Comparison of ENCODE assay signal across 23 cellular contexts in genomic region chr11:46327829-46328228, GRCh38. TPM values are rescaled to one million over a fixed set of nuclear protein-coding genes. Genes with fewer than 3 reads are reported as not detected.
DNase-seq lines count a peak whose midpoint lies in the region; ATAC-seq and TF ChIP-seq lines count a peak whose summit lies in the region.
"Had no signal": no experiment of that assay in that cellular context is flagged by ENCODE, and none has a peak within 500 bp of the region (broad histone marks: within the 10 kb centered on the region; RNA-seq: fewer than 3 reads in every experiment).

No MANE protein-coding gene starts in this region.

- H3K4me2 ChIP-seq in GM23248 (ENCODE audit: unreplicated experiment) (no peak overlapping the region), neural progenitor cell (no peak overlapping the region), OCI-LY7 (ENCODE audit: low read length) (no peak overlapping the region)
- H3K4me2 ChIP-seq: GM23338 had no signal

- H3K36me3 Mint-ChIP-seq in brain: no peaks in the 10 kb centered on the region
- no peaks in the 10 kb centered on the region for H3K36me3 Mint-ChIP-seq in neural progenitor cell
- no peaks in the 10 kb centered on the region for H3K36me3 Mint-ChIP-seq in Calu3 (ENCODE audit: insufficient read depth, unreplicated experiment)

- 69 to 78% methylated on average over 8 of the region's 8 CpGs for WGBS in GM23248 (ENCODE audit: low coverage in 1 of 2, low lambda C conversion rate in 2 of 2, missing lambda C conversion rate in 2 of 2), 2 experiments

- H3K4me1 Mint-ChIP-seq in brain (peaks cover 46% of the 10 kb centered on the region), neural progenitor cell (peaks cover 42% of the 10 kb centered on the region), Calu3 (ENCODE audit: low read depth, unreplicated experiment) (peaks cover 8% of the 10 kb centered on the region)

- H3K27me3 ChIP-seq in GM23248 (replicated peaks; ENCODE audit: insufficient read depth) (peaks cover 14% of the 10 kb centered on the region; the same call in 1 of the 2 replicates), neural progenitor cell (peaks cover 17% of the 10 kb centered on the region)

- H3K4me1 ChIP-seq in GM23248 (ENCODE audit: insufficient read depth) (no peaks in the 10 kb centered on the region), neural progenitor cell (peaks cover 33% of the 10 kb centered on the region), OCI-LY7 (ENCODE audit: insufficient read depth, low read length, poor library complexity, severe bottlenecking) (peaks cover 3% of the 10 kb centered on the region)
- H3K4me1 ChIP-seq: Caco-2 had no signal

- H3K27ac Mint-ChIP-seq in brain (peak overlapping the region in 4 of 5 experiments; percentile 20 to 45 (median 26)), neural progenitor cell (no peak overlapping the region), Calu3 (ENCODE audit: unreplicated experiment) (no peak overlapping the region)
- H3K27ac Mint-ChIP-seq: GM23338 had no signal

- H3K9me3 ChIP-seq in GM23248 (ENCODE audit: low read depth) (no peaks in the 10 kb centered on the region), neural progenitor cell (ENCODE audit: low read depth) (no peaks in the 10 kb centered on the region), OCI-LY7 (ENCODE audit: low read length) (no peaks in the 10 kb centered on the region)
- H3K9me3 ChIP-seq: Caco-2 had no signal

- intact Hi-C loops in Calu3 (cut with micrococcal nuclease; ENCODE audit: unreplicated experiment) (no loop called here), OCI-LY7 (cut with micrococcal nuclease; ENCODE audit: unreplicated experiment) (no loop called here)

- H3K27ac ChIP-seq in GM23248: no peak overlapping the region
- no peak overlapping the region for H3K27ac ChIP-seq in neural progenitor cell
- H3K27ac ChIP-seq in OCI-LY7 (ENCODE audit: low read depth, low read length, poor library complexity, severe bottlenecking): no peak overlapping the region
- H3K27ac ChIP-seq: 22Rv1, C4-2B had no signal

- H3K9me3 Mint-ChIP-seq in brain (peaks cover 0 to 5% (median 0%) of the 10 kb centered on the region in 5 experiments), neural progenitor cell (no peaks in the 10 kb centered on the region), Calu3 (ENCODE audit: low read depth, unreplicated experiment) (no peaks in the 10 kb centered on the region)
- H3K9me3 Mint-ChIP-seq: GM23338 had no signal

- no peak overlapping the region for H3K4me3 ChIP-seq in GM23248
- no peak overlapping the region for H3K4me3 ChIP-seq in neural progenitor cell
- H3K4me3 ChIP-seq in OCI-LY7 (ENCODE audit: low read depth, low read length, poor library complexity, severe bottlenecking): no peak overlapping the region
- H3K4me3 ChIP-seq: GM12878, GM23338 had no signal

- in situ Hi-C loops in GM23248 (cut with MboI): no loop called here

- BruUV-seq in Calu3 (replicated peaks; lab: Mats Ljungman, UMichigan): no TSS peak
- BruUV-seq in OCI-LY7 (replicated peaks; lab: Mats Ljungman, UMichigan): no TSS peak

- TF ChIP-seq CTCF in brain (conservative IDR thresholded peaks at IDR 0.05) (no peak), neural progenitor cell (IDR thresholded peaks at IDR 0.05) (no peak), Calu3 (IDR thresholded peaks at IDR 0.05; ENCODE audit: unreplicated experiment) (no peak), OCI-LY7 (conservative IDR thresholded peaks at IDR 0.05; ENCODE audit: low read length) (no peak)

- no peak overlapping the region for H2AFZ ChIP-seq in GM23248
- no peak overlapping the region for H2AFZ ChIP-seq in neural progenitor cell (replicated peaks)
- no peak overlapping the region for H2AFZ ChIP-seq in OCI-LY7 (ENCODE audit: low read length)
- H2AFZ ChIP-seq: GM23338 had no signal

- H3K4me3 Mint-ChIP-seq in brain: no peak overlapping the region
- peak overlapping the region; percentile 26 for H3K4me3 Mint-ChIP-seq in neural progenitor cell
- no peak overlapping the region for H3K4me3 Mint-ChIP-seq in Calu3 (ENCODE audit: low read depth, unreplicated experiment)
- H3K4me3 Mint-ChIP-seq: GM23338 had no signal

- H3K79me2 ChIP-seq in GM23248 (ENCODE audit: insufficient read depth) (no peaks in the 10 kb centered on the region), neural progenitor cell (ENCODE audit: low read depth) (no peaks in the 10 kb centered on the region), OCI-LY7 (ENCODE audit: insufficient read depth, low read depth, low read length) (no peaks in the 10 kb centered on the region)

- H4K20me1 ChIP-seq in GM23248 (ENCODE audit: insufficient read depth): no peaks in the 10 kb centered on the region
- H4K20me1 ChIP-seq in neural progenitor cell (ENCODE audit: low read depth): no peaks in the 10 kb centered on the region
- H4K20me1 ChIP-seq in OCI-LY7 (ENCODE audit: insufficient read depth, low read length): no peaks in the 10 kb centered on the region

- CTCF ChIA-PET in Calu3 (lab: Charles Lee): interaction anchor here (1.3 kb wide), 1 partner anchor 12 kb away, joined by 4 read pairs; no protein-coding TSS in a partner anchor
- CTCF ChIA-PET in OCI-LY7 (lab: Charles Lee; ENCODE audit: unreplicated experiment): no interaction called here

- no peaks in the 10 kb centered on the region for H3K9me2 ChIP-seq in GM23248 (ENCODE audit: insufficient read depth)
- H3K9me2 ChIP-seq in OCI-LY7 (ENCODE audit: insufficient read depth, low read length): no peaks in the 10 kb centered on the region

- POLR2A ChIA-PET in OCI-LY7 (lab: Charles Lee): interaction anchor here (0.6 to 1.7 kb wide), 5 partner anchors 9 to 1023 kb away, joined by 3 to 6 read pairs (median 3); no protein-coding TSS in a partner anchor

- H3K36me3 ChIP-seq in GM23248 (ENCODE audit: low read depth): no peaks in the 10 kb centered on the region
- no peaks in the 10 kb centered on the region for H3K36me3 ChIP-seq in neural progenitor cell
- no peaks in the 10 kb centered on the region for H3K36me3 ChIP-seq in OCI-LY7 (ENCODE audit: insufficient read depth, low read length)

- no peak for ATAC-seq in HG03159 (IDR thresholded peaks at IDR 0.05; ENCODE audit: unreplicated experiment)
- ATAC-seq: GM12878, GM23338, SK-N-SH treated with all-trans-retinoic acid at 6 μM for 48 hours had no signal

- H3K9ac ChIP-seq in GM23248: no peak overlapping the region
- no peak overlapping the region for H3K9ac ChIP-seq in neural progenitor cell

- peak; percentile 13 for DNase-seq in NCI-H2029 (lab: John Stamatoyannopoulos, UW)
- no peak for DNase-seq in NCI-H2029 treated with DMSO at 0.1 percent for 48 hours (lab: John Stamatoyannopoulos, UW)
- peak; percentile 23 for DNase-seq in GM23248
- no peak for DNase-seq in neural progenitor cell (ENCODE audit: low spot score)
- no peak for DNase-seq in Calu3
- DNase-seq in OCI-LY7 (ENCODE audit: low spot score): no peak
- DNase-seq: AML-193, Caco-2, DMS153, GF-D8, HCEC 1CT, NCI-H1105, NCI-H1694, NCI-H446 treated with DMSO at 0.1 percent for 48 hours, OCI-M1, T-helper 1 cell had no signal

- H3K27me3 Mint-ChIP-seq in brain (peaks cover 56% of the 10 kb centered on the region), neural progenitor cell (ENCODE audit: insufficient read depth, low read depth) (peaks cover 12% of the 10 kb centered on the region), Calu3 (ENCODE audit: unreplicated experiment) (peaks cover 74% of the 10 kb centered on the region)

- H3F3A ChIP-seq in GM23248 (ENCODE audit: insufficient read depth) (peaks cover 15% of the 10 kb centered on the region), neural progenitor cell (ENCODE audit: low read depth) (peaks cover 33% of the 10 kb centered on the region)

RNA-seq across cellular contexts. Expression of gene DGKZ, which starts 19.4 kb away (rescaled TPM):
- 50.7 and 62.7 TPM in 2 replicates for total RNA-seq in GM23248 (2014; rRNA removed; shearing (Covaris generic))
- 21.4 and 23.9 TPM in 2 replicates for polyA plus RNA-seq in GM23248 (2016; fragmentation: Nextera tagmentation; extraction: Ambion mirVana)
- 98.9 TPM for polyA plus RNA-seq in brain (ENCODE audit: insufficient read depth, low read depth, low replicate concordance)
- 12.5 and 55.5 TPM in 2 replicates for total RNA-seq in neural progenitor cell (ENCODE audit: low replicate concordance)
- total RNA-seq in Calu3 (2022): 38.0 and 40.2 TPM in 2 replicates
- total RNA-seq in OCI-LY7 (2014; rRNA removed; shearing (Covaris generic)): 110 and 134 TPM in 2 replicates
- total RNA-seq in OCI-LY7 (2022): 141 and 163 TPM in 2 replicates

RNA-seq across cellular contexts. Expression of gene CREB3L1, which starts 50.4 kb away (rescaled TPM):
- total RNA-seq in GM23248 (2014; rRNA removed; shearing (Covaris generic)): 29.6 and 37.7 TPM in 2 replicates
- polyA plus RNA-seq in GM23248 (2016; fragmentation: Nextera tagmentation; extraction: Ambion mirVana): 146 and 151 TPM in 2 replicates
- 3.3 TPM for polyA plus RNA-seq in brain (ENCODE audit: insufficient read depth, low read depth, low replicate concordance)
- total RNA-seq in neural progenitor cell (ENCODE audit: low replicate concordance): 0.43 and 1.7 TPM in 2 replicates
- total RNA-seq in Calu3 (2022): 0.61 TPM in 1 of 2 replicates, not detected in the other
- total RNA-seq in OCI-LY7 (2014; rRNA removed; shearing (Covaris generic)): not detected in 2 replicates
- 0.15 and 0.17 TPM in 2 replicates for total RNA-seq in OCI-LY7 (2022)

RNA-seq across cellular contexts. Expression of gene MDK, which starts 53.6 kb away (rescaled TPM):
- 2.7 and 10.7 TPM in 2 replicates for total RNA-seq in GM23248 (2014; rRNA removed; shearing (Covaris generic))
- polyA plus RNA-seq in GM23248 (2016; fragmentation: Nextera tagmentation; extraction: Ambion mirVana) (31.5 and 34.5 TPM in 2 replicates), brain (ENCODE audit: insufficient read depth, low read depth, low replicate concordance) (391 TPM)
- total RNA-seq in neural progenitor cell (ENCODE audit: low replicate concordance) (600 and 1,035 TPM in 2 replicates), Calu3 (2022) (74.9 and 139 TPM in 2 replicates), OCI-LY7 (2022) (5.4 and 6.2 TPM in 2 replicates)
- 4.1 and 5.1 TPM in 2 replicates for total RNA-seq in OCI-LY7 (2014; rRNA removed; shearing (Covaris generic))

Comparison
In these comparisons a context has a peak if more than half of its experiments do, and no peak if none do; other contexts are left out.
1. DNase-seq: peak in NCI-H2029 (single experiment) and GM23248 (single experiment); none in NCI-H2029 treated with DMSO at 0.1 percent for 48 hours (single experiment), neural progenitor cell (single experiment), Calu3 (single experiment) and OCI-LY7 (single experiment).
2. H3K27ac Mint-ChIP-seq: peak in brain (4 of 5); none in neural progenitor cell (single experiment) and Calu3 (single experiment).
3. RNA of gene CREB3L1, which starts 50.4 kb away (total RNA-seq): 29.6 to 37.7 TPM in GM23248; 0.43 to 1.7 TPM in neural progenitor cell, 0.61 TPM in Calu3 and 0.15 to 0.17 TPM in OCI-LY7; every median in the first group is over 10 times any median in the second.